In genomic region chr7:101932053-101932452, GRCh38 we compare ENCODE assay signal across 1 cellular context.
TF ChIP-seq lines count a peak whose summit lies in the region.

No MANE protein-coding gene starts in this region.

TF ChIP-seq in GM23338, 12 proteins besides CTCF, POLR2A, EP300 and RAD21 (continued from another document):
- TF ChIP-seq ZNF462 (CRISPR knock-in tag; IDR thresholded peaks at IDR 0.05), result no peak
- no peak for TF ChIP-seq CREB1 (CRISPR knock-in tag; IDR thresholded peaks at IDR 0.05; ENCODE audit: low read depth)
- TF ChIP-seq ZNF331 (CRISPR knock-in tag; IDR thresholded peaks at IDR 0.05; ENCODE audit: low read depth), result no peak
- TF ChIP-seq JUNB (IDR thresholded peaks at IDR 0.05; ENCODE audit: unreplicated experiment), result no peak
- TF ChIP-seq EZH2 (IDR thresholded peaks at IDR 0.05; ENCODE audit: low read depth, unreplicated experiment), result no peak
